In the genomic region with DNA sequence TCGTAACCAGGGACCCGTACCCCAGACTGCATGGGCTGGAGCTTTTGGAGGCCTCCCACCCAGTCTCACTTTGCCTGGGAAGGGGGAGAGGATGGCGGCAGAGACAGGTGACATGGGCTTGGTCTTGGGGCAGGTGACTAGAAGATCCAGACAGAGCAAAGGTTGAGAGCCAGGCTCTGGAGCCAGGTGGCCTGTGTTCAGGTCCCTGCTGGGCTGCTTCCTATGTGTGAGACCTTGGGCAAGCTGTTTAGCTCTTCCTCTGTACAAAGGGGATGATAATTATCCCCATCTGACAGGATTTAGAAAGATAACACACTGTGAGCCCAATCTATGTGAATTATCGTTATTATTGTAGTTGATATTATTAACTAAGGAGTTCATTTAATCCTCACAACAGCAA, we compare ENCODE assay signal across 15 cellular contexts. TPM values are rescaled to one million over a fixed set of nuclear protein-coding genes. Genes with fewer than 3 reads are reported as not detected.
DNase-seq lines count a peak whose midpoint lies in the region; TF ChIP-seq lines count a peak whose summit lies in the region.
"Had no signal": no experiment of that assay in that cellular context is flagged by ENCODE, and none has a peak within 500 bp of the region (broad histone marks: within the 10 kb centered on the region; RNA-seq: fewer than 3 reads in every experiment).

No MANE protein-coding gene starts in this region.

- peaks cover 5 to 95% (median 59%) of the 10 kb centered on the region in 4 donors for H3K4me1 ChIP-seq in tibial nerve

- TF ChIP-seq EP300 in tibial nerve (IDR thresholded peaks at IDR 0.05) = no peak

- H3K27ac ChIP-seq in tibial nerve = peak overlapping the region in 3 of 4 donors; percentile 98 to 100 (median 99)
- H3K27ac ChIP-seq: SK-N-MC had no signal

- H3K27ac Mint-ChIP-seq in nephron = peak overlapping the region in 2 of 3 experiments; percentile 89 to 92
- H3K27ac Mint-ChIP-seq: activated T-cell treated with anti-CD3 and anti-CD28 coated beads, Interleukin-2, amount 50 U/mL, for 24 hours had no signal

- no peak overlapping the region for H3K4me3 ChIP-seq in tibial nerve
- H3K4me3 ChIP-seq: SK-N-MC had no signal

- peak; percentile 41 for DNase-seq in NCI-H146 treated with DMSO at 0.1 percent for 48 hours (lab: John Stamatoyannopoulos, UW; ENCODE audit: unreplicated experiment)
- peak; percentile 64 for DNase-seq in cerebellum (ENCODE audit: low spot score)
- DNase-seq in tibial nerve (ENCODE audit: low spot score in 2 of 2) = no peak
- no peak for DNase-seq in foreskin melanocyte
- DNase-seq in OCI-M1 (lab: John Stamatoyannopoulos, UW) = no peak
- DNase-seq in hypothalamus (lab: John Stamatoyannopoulos, UW) = no peak
- DNase-seq: activated CD4-positive, CD25-positive, alpha-beta regulatory T cell; activated T-cell treated with anti-CD3 and anti-CD28 coated beads, Interleukin-2, amount 50 U/mL, for 24 hours; Calu3; erythroblast; GOT3; NCI-H1092; NCI-H510A had no signal

- WGBS in tibial nerve, 2 donors = 70 to 74% methylated on average over 4 of the region's 4 CpGs

- no peak for TF ChIP-seq POLR2A in tibial nerve (IDR thresholded peaks at IDR 0.05)

- H3K27me3 ChIP-seq in tibial nerve = no peaks in the 10 kb centered on the region

- H3K27me3 Mint-ChIP-seq in nephron (ENCODE audit: low read depth) = no peaks in the 10 kb centered on the region

- no peaks in the 10 kb centered on the region for H3K36me3 ChIP-seq in tibial nerve

- H3K36me3 Mint-ChIP-seq in nephron (ENCODE audit: low read depth) = peaks cover 23% of the 10 kb centered on the region

- peaks cover 68% of the 10 kb centered on the region for H3K4me1 Mint-ChIP-seq in nephron

- no peaks in the 10 kb centered on the region for H3K9me3 Mint-ChIP-seq in nephron
- H3K9me3 Mint-ChIP-seq: activated T-cell treated with anti-CD3 and anti-CD28 coated beads, Interleukin-2, amount 50 U/mL, for 24 hours had no signal

- TF ChIP-seq CTCF in nephron (IDR thresholded peaks at IDR 0.05; ENCODE audit: unreplicated experiment in 3 of 3) (no peak), tibial nerve (IDR thresholded peaks at IDR 0.05) (no peak)

- H3K9me3 ChIP-seq in tibial nerve = no peaks in the 10 kb centered on the region

- no peak overlapping the region for H3K4me3 Mint-ChIP-seq in nephron
- H3K4me3 Mint-ChIP-seq: activated T-cell treated with anti-CD3 and anti-CD28 coated beads, Interleukin-2, amount 50 U/mL, for 24 hours had no signal

RNA-seq across cellular contexts. Expression of gene NDST1, which starts 16.1 kb away (rescaled TPM):
- 30.8 TPM for total RNA-seq in cerebellum
- total RNA-seq in tibial nerve = 100 to 1,000 TPM in 2 of 4 donors, 10 to 100 TPM in 2; 53.2 to 137 (median 104) TPM

RNA-seq across cellular contexts. Expression of gene RPS14, which starts 42.3 kb away (rescaled TPM):
- total RNA-seq in cerebellum = 1,114 TPM
- 1,000 to 10,000 TPM; 2,328 to 3,623 (median 2,710) TPM for total RNA-seq in tibial nerve

Comparison
In these comparisons a context has a peak if more than half of its experiments do, and no peak if none do; other contexts are left out.
1. DNase-seq: peak in NCI-H146 treated with DMSO at 0.1 percent for 48 hours (single experiment) and cerebellum (single experiment); none in tibial nerve (0 of 2), foreskin melanocyte (single experiment), OCI-M1 (single experiment) and hypothalamus (0 of 51).